ENCODE assay signal across 8 cellular contexts in the genomic region with DNA sequence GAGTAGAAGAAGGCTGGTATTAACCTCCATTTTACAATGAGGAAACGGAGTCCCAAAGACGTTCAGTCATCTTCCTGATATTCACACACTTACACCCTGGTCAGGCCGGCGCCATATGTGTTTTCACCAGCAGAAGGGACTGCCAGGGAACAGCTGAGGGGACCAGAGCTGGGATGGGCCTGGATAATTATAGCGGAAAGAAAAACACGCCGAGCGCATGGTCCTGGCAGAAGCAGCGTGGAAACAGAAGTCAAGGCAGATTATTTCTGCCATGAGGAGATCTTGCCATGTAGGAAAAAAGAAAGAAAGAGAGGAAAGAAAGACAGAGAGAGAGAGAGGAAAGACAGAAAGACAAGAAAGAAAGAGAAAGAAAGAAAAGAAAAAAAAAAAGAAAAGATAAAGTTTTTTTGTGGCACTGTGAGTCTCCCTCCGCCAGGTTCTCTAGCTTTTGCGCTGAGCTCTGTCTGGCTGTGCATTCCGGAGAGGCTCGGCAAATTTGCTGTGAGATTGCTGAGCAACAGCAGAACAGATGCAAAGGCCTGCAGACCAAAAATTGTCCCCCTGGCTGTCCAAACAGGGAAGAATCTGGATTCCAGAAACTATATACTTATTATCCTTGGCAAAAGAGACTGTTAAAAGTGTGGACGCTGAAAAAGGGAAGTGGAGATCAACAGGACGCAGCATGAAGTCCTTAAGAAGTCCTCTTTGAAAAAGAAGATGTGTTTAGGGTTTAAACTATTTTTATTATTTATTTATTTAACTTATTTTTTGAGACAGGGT.
DNase-seq lines count a peak whose midpoint lies in the region; FAIRE-seq and TF ChIP-seq lines count a peak whose summit lies in the region.

No MANE protein-coding gene starts in this region.

- H3K4me2 ChIP-seq in BLaER1 treated with 17β-estradiol and CSF1 and Interleukin-3, amounts not matched to agents 10 nM and 100 nM: peak overlapping the region; percentile 75 to 100 (median 97)
- peak overlapping the region; percentile 79 for H3K4me2 ChIP-seq in Loucy (ENCODE audit: low read depth, low read length, poor library complexity, severe bottlenecking)

- peak; percentile 34 for DNase-seq in activated naive CD4-positive, alpha-beta T cell treated with anti-CD3 and anti-CD28 coated beads, Interleukin-2, amount 50 U/mL, for 16 hours
- DNase-seq in tibial artery (peak; percentile 17 to 71), globus pallidus (ENCODE audit: low spot score) (no peak), UCSD-AML1 (lab: John Stamatoyannopoulos, UW; ENCODE audit: unreplicated experiment) (no peak), RCC 7860 (ENCODE audit: low spot score) (no peak)

- peak overlapping the region; percentile 86 to 97 (median 91); a peak in 21 of 22 replicates for H3K9ac ChIP-seq in BLaER1 treated with 17β-estradiol and CSF1 and Interleukin-3, amounts not matched to agents 10 nM and 100 nM
- H3K9ac ChIP-seq in Loucy (ENCODE audit: low read depth, low read length, poor library complexity, severe bottlenecking): peak overlapping the region; percentile 99

- no peaks in the 10 kb centered on the region for H3K9me3 ChIP-seq in BLaER1 treated with 17β-estradiol and CSF1 and Interleukin-3, amounts not matched to agents 10 nM and 100 nM (replicated peaks in 1 of 11)
- no peaks in the 10 kb centered on the region for H3K9me3 ChIP-seq in Loucy (ENCODE audit: insufficient read depth, low read depth, low read length)
- H3K9me3 ChIP-seq in tibial artery: no peaks in the 10 kb centered on the region

- peaks cover 29 to 46% (median 43%) of the 10 kb centered on the region in 10 experiments for H3K4me1 ChIP-seq in BLaER1 treated with 17β-estradiol and CSF1 and Interleukin-3, amounts not matched to agents 10 nM and 100 nM
- H3K4me1 ChIP-seq in Loucy (ENCODE audit: insufficient read depth, low read length, poor library complexity, severe bottlenecking): peaks cover 35% of the 10 kb centered on the region
- H3K4me1 ChIP-seq in tibial artery: peaks cover 0 to 25% (median 15%) of the 10 kb centered on the region in 4 donors

- no peaks in the 10 kb centered on the region for H3K9me2 ChIP-seq in Loucy (replicated peaks; ENCODE audit: low read depth, low read length)

- FAIRE-seq in RCC 7860 (lab: Jason Lieb, UNC): no peak

- H3K27ac ChIP-seq in BLaER1 treated with 17β-estradiol and CSF1 and Interleukin-3, amounts not matched to agents 10 nM and 100 nM: peak overlapping the region; percentile 75 to 98 (median 92); a peak in 21 of 22 replicates
- H3K27ac ChIP-seq in layer of hippocampus (ENCODE audit: low read depth, low read length) (peak overlapping the region; percentile 88), tibial artery (peak overlapping the region; percentile 85 to 86)

- H3K27me3 ChIP-seq in BLaER1 treated with 17β-estradiol and CSF1 and Interleukin-3, amounts not matched to agents 10 nM and 100 nM: no peaks in the 10 kb centered on the region
- H3K27me3 ChIP-seq in Loucy (ENCODE audit: insufficient read depth, low read length, poor library complexity, severe bottlenecking): peaks cover 7% of the 10 kb centered on the region
- no peaks in the 10 kb centered on the region for H3K27me3 ChIP-seq in layer of hippocampus (ENCODE audit: control insufficient read depth, insufficient read depth, low read length)
- no peaks in the 10 kb centered on the region for H3K27me3 ChIP-seq in tibial artery

- peaks cover 12% of the 10 kb centered on the region for H3F3A ChIP-seq in Loucy (ENCODE audit: low read depth)

- peaks cover 0 to 36% (median 7%) of the 10 kb centered on the region in 11 experiments; a peak in 8 of 22 replicates for H4K20me1 ChIP-seq in BLaER1 treated with 17β-estradiol and CSF1 and Interleukin-3, amounts not matched to agents 10 nM and 100 nM
- peaks cover 31% of the 10 kb centered on the region for H4K20me1 ChIP-seq in Loucy (ENCODE audit: insufficient read depth, low read length, poor library complexity, severe bottlenecking)

- no peak for TF ChIP-seq CTCF in Loucy (conservative IDR thresholded peaks at IDR 0.05; ENCODE audit: low read length)
- peak in 1 of 2 experiments; percentile 8 for TF ChIP-seq CTCF in tibial artery (IDR thresholded peaks at IDR 0.05)

- intact Hi-C loops in tibial artery (cut with DNase I; ENCODE audit: low total_unique reads): loop anchor here (5.0 kb wide), 1 partner anchor 33 kb away; no protein-coding TSS in a partner anchor

- H3K79me2 ChIP-seq in Loucy (ENCODE audit: insufficient read depth, low read length): peaks cover 51% of the 10 kb centered on the region

- peaks cover 8 to 31% (median 22%) of the 10 kb centered on the region in 11 experiments; a peak in 20 of 22 replicates for H3K36me3 ChIP-seq in BLaER1 treated with 17β-estradiol and CSF1 and Interleukin-3, amounts not matched to agents 10 nM and 100 nM
- H3K36me3 ChIP-seq in Loucy (ENCODE audit: insufficient read depth, low read length) (peaks cover 2% of the 10 kb centered on the region; the same call in 1 of the 2 replicates), tibial artery (peaks cover 0 to 6% (median 0%) of the 10 kb centered on the region in 3 donors)

- H3K4me3 ChIP-seq in BLaER1 treated with 17β-estradiol and CSF1 and Interleukin-3, amounts not matched to agents 10 nM and 100 nM: peak overlapping the region; percentile 75 to 96 (median 85); a peak in 18 of 20 replicates
- peak overlapping the region; percentile 97 for H3K4me3 ChIP-seq in Loucy (ENCODE audit: low read length, poor library complexity, severe bottlenecking)
- peak overlapping the region; percentile 57 to 62 for H3K4me3 ChIP-seq in tibial artery

- peak overlapping the region; percentile 49; the same call in 1 of the 2 replicates for H2AFZ ChIP-seq in Loucy (ENCODE audit: low read length)

Comparison
In these comparisons a context has a peak if more than half of its experiments do, and no peak if none do; other contexts are left out.
1. DNase-seq: peak in activated naive CD4-positive, alpha-beta T cell treated with anti-CD3 and anti-CD28 coated beads, Interleukin-2, amount 50 U/mL, for 16 hours (single experiment) and tibial artery (2 of 2); none in globus pallidus (single experiment), UCSD-AML1 (single experiment) and RCC 7860 (single experiment).
2. Peak in every context shown above with its lines, with median percentiles within 50 percentile points of each other: H3K27ac ChIP-seq and H3K4me3 ChIP-seq.